1 cellular context compared by ENCODE assay signal in the genomic region with DNA sequence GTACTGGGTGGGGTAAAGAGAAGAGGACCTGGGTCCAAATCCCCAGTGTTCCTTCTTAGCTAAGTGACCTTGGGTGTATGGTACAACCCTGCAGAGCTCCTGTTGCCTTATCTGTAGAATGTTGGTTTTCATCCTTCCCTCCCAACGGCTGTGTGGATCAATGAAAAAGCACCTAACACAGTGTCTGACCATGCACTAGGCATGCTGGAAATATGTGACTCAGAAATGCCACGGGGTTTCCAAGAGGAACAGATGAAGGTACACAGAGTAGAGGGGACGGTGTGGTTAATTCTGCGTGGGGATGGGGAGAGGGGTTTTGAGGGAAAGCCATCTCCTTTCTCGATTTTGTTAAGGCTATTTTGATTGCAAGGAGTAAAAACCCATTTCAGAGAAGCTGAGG.
TF ChIP-seq lines count a peak whose summit lies in the region.

No MANE protein-coding gene starts in this region.

TF ChIP-seq in H1, 55 proteins besides CTCF, POLR2A, EP300 and RAD21:
- TF ChIP-seq ZNF274 (IDR thresholded peaks at IDR 0.05; ENCODE audit: borderline replicate concordance, extremely low read depth, low read length), result no peak
- TF ChIP-seq TAF1 (IDR thresholded peaks at IDR 0.05; ENCODE audit: low read depth, low read length), result no peak
- TF ChIP-seq POU5F1 (IDR thresholded peaks at IDR 0.05; ENCODE audit: low read depth, low read length), result no peak
- no peak for TF ChIP-seq SRF (IDR thresholded peaks at IDR 0.05; ENCODE audit: low read depth, low read length)
- TF ChIP-seq TCF12 (IDR thresholded peaks at IDR 0.05; ENCODE audit: low read depth, low read length), result no peak
- no peak for TF ChIP-seq CREB1 (IDR thresholded peaks at IDR 0.05)
- TF ChIP-seq, protein P1, sequence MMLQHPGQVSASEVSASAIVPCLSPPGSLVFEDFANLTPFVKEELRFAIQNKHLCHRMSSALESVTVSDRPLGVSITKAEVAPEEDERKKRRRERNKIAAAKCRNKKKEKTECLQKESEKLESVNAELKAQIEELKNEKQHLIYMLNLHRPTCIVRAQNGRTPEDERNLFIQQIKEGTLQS (IDR thresholded peaks at IDR 0.05; ENCODE audit: insufficient read depth, low read depth, low read length), result no peak
- TF ChIP-seq HDAC2 (IDR thresholded peaks at IDR 0.05; ENCODE audit: borderline replicate concordance in 1 of 2, low read depth in 2 of 2, low read length in 2 of 2), result no peak
- no peak for TF ChIP-seq SIRT6 (IDR thresholded peaks at IDR 0.05; ENCODE audit: low read length)
- TF ChIP-seq RBBP5 (IDR thresholded peaks at IDR 0.05; ENCODE audit: borderline replicate concordance, low read depth, low read length), result no peak
- TF ChIP-seq CEBPB (IDR thresholded peaks at IDR 0.05; ENCODE audit: low read depth, low read length), result no peak
- TF ChIP-seq, protein P2, sequence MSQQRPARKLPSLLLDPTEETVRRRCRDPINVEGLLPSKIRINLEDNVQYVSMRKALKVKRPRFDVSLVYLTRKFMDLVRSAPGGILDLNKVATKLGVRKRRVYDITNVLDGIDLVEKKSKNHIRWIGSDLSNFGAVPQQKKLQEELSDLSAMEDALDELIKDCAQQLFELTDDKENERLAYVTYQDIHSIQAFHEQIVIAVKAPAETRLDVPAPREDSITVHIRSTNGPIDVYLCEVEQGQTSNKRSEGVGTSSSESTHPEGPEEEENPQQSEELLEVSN (IDR thresholded peaks at IDR 0.05), result no peak
- no peak for TF ChIP-seq POLR2AphosphoS5 (IDR thresholded peaks at IDR 0.05; ENCODE audit: low read depth, low read length)
- no peak for TF ChIP-seq SIX5 (IDR thresholded peaks at IDR 0.05; ENCODE audit: low read depth, low read length)
- TF ChIP-seq KDM1A (IDR thresholded peaks at IDR 0.05; ENCODE audit: borderline replicate concordance, low read length), result no peak
- TF ChIP-seq CTBP2 (IDR thresholded peaks at IDR 0.05; ENCODE audit: borderline replicate concordance, insufficient read depth, insufficient read length, low read length), result no peak
- TF ChIP-seq BCL11A (IDR thresholded peaks at IDR 0.05; ENCODE audit: low read depth in 2 of 2, low read length in 2 of 2), result no peak
- no peak for TF ChIP-seq TEAD4 (IDR thresholded peaks at IDR 0.05; ENCODE audit: low read depth, low read length)
